ENCODE assay signal across 8 cellular contexts in genomic region chr11:126062679-126063509, GRCh38. TPM values are rescaled to one million over a fixed set of nuclear protein-coding genes. Genes with fewer than 3 reads are reported as not detected.
DNase-seq lines count a peak whose midpoint lies in the region; ATAC-seq and TF ChIP-seq lines count a peak whose summit lies in the region.

Gene CDON, minus strand, starts transcription at chr11:126062866. Its CDS starts 39,390 bp downstream, at chr11:126023476.

- H3K9me3 Mint-ChIP-seq in WTC11 = peaks cover 12% of the 10 kb centered on the region

- DNase-seq in AG04450 (ENCODE audit: low read depth, low spot score) = peak; percentile 61
- peak; percentile 94 for DNase-seq in NCI-H2227 treated with DMSO at 0.1 percent for 48 hours (lab: John Stamatoyannopoulos, UW)
- DNase-seq in WTC11 (ENCODE audit: low spot score) = peak; percentile 91
- peak; percentile 92 to 97 for DNase-seq in cardiac fibroblast (ENCODE audit: low read depth in 2 of 2)
- peak; percentile 81 for DNase-seq in inferior parietal cortex (ENCODE audit: extremely low spot score)
- DNase-seq in smooth muscle cell of the brain vasculature (ENCODE audit: low read depth, low spot score) = peak; percentile 49

- H3K27ac Mint-ChIP-seq in WTC11 = peak within 1 kb of the TSS; percentile 99

- H3K27me3 ChIP-seq in AG04450 (ENCODE audit: control insufficient read depth, insufficient read depth, low read length) = peaks cover 29% of the 10 kb centered on the region

- H3K4me1 Mint-ChIP-seq in WTC11 = peaks cover 29% of the 10 kb centered on the region

- no peaks in the 10 kb centered on the region; the same call in 1 of the 2 replicates for H3K9me3 ChIP-seq in AG04450 (ENCODE audit: control insufficient read depth, insufficient read depth, low read length)

- H3K27me3 Mint-ChIP-seq in WTC11 (ENCODE audit: low read depth) = no peaks in the 10 kb centered on the region

- POLR2A ChIA-PET in AG04450 (lab: Yijun Ruan, JAX) (no interaction called here), WTC11 (lab: Charles Lee) (interaction anchor here (0.6 to 2.0 kb wide), 2 partner anchors 10 to 26 kb away, joined by 3 to 5 read pairs; no protein-coding TSS in a partner anchor)

- no peaks in the 10 kb centered on the region for H3K36me3 Mint-ChIP-seq in WTC11

- TF ChIP-seq CTCF in AG04450 (IDR thresholded peaks at IDR 0.05; ENCODE audit: low read depth, low read length) (no peak), WTC11 (IDR thresholded peaks at IDR 0.05) (no peak), cardiac fibroblast (IDR thresholded peaks at IDR 0.05; ENCODE audit: low read depth, low read length) (no peak)

- peak within 1 kb of the TSS; percentile 76 for H3K4me3 ChIP-seq in AG04450 (ENCODE audit: low read depth, low read length)
- peak within 1 kb of the TSS; percentile 64 to 70 for H3K4me3 ChIP-seq in cardiac fibroblast (replicated peaks in 1 of 2; ENCODE audit: low read depth in 2 of 2, low read length in 2 of 2)

- CTCF ChIA-PET in AG04450 (lab: Charles Lee) = interaction anchor here (0.5 to 1.7 kb wide), 2 partner anchors 123 to 159 kb away, joined by 3 to 6 read pairs; partner anchors contain the start of gene PUS3
- CTCF ChIA-PET in WTC11 (lab: Charles Lee) = interaction anchor here (0.6 to 4.2 kb wide), 13 partner anchors 10 to 131 kb away, joined by 3 to 30 read pairs (median 5); no protein-coding TSS in a partner anchor

- ATAC-seq in GM19023 (IDR thresholded peaks at IDR 0.05; ENCODE audit: unreplicated experiment) (peak; percentile 98), HG03196 (IDR thresholded peaks at IDR 0.05; ENCODE audit: unreplicated experiment) (peak; percentile 98), WTC11 (peak; percentile 93)

- peak within 1 kb of the TSS; percentile 85 for H3K4me3 Mint-ChIP-seq in WTC11

- peak within 1 kb of the TSS; percentile 75 for H3K27ac ChIP-seq in AG04450 (ENCODE audit: low read depth, low read length)

TF ChIP-seq in WTC11, 78 proteins besides CTCF, POLR2A, EP300 and RAD21 (continues in another document):
- no peak for TF ChIP-seq FOXP4 (CRISPR knock-in tag; IDR thresholded peaks at IDR 0.05)
- TF ChIP-seq E2F5 (CRISPR knock-in tag; IDR thresholded peaks at IDR 0.05) = peak; percentile 49; the same call in 1 of the 2 replicates
- TF ChIP-seq NR2C2 (CRISPR knock-in tag; IDR thresholded peaks at IDR 0.05) = no peak
- 0 out of 2 replicates have a peak, but pooled peaks have one; percentile 67 for TF ChIP-seq TP53 (CRISPR knock-in tag; IDR thresholded peaks at IDR 0.05)
- no peak for TF ChIP-seq MXD4 (CRISPR knock-in tag; IDR thresholded peaks at IDR 0.05; ENCODE audit: borderline replicate concordance)
- no peak for TF ChIP-seq ZNF281 (CRISPR knock-in tag; IDR thresholded peaks at IDR 0.05)
- no peak for TF ChIP-seq PRRX2 (CRISPR knock-in tag; IDR thresholded peaks at IDR 0.05)
- TF ChIP-seq CBFB (CRISPR knock-in tag; IDR thresholded peaks at IDR 0.05; ENCODE audit: low read depth) = peak; percentile 2; the same call in 1 of the 2 replicates
- TF ChIP-seq TCF7 (CRISPR knock-in tag; IDR thresholded peaks at IDR 0.05; ENCODE audit: low read depth) = no peak
- peak; percentile 64; the same call in 1 of the 2 replicates for TF ChIP-seq ETV6 (CRISPR knock-in tag; IDR thresholded peaks at IDR 0.05)
- peak; percentile 65; the same call in 1 of the 2 replicates for TF ChIP-seq SP1 (CRISPR knock-in tag; conservative IDR thresholded peaks at IDR 0.05)
- no peak for TF ChIP-seq PREB (CRISPR knock-in tag; IDR thresholded peaks at IDR 0.05; ENCODE audit: borderline replicate concordance)
- TF ChIP-seq ZNF121 (CRISPR knock-in tag; IDR thresholded peaks at IDR 0.05) = no peak
- TF ChIP-seq HMGXB4 (CRISPR knock-in tag; IDR thresholded peaks at IDR 0.05) = peak; percentile 74; the same call in 1 of the 2 replicates
- TF ChIP-seq ZSCAN18 (CRISPR knock-in tag; IDR thresholded peaks at IDR 0.05) = no peak
- no peak for TF ChIP-seq ZNF232 (CRISPR knock-in tag; IDR thresholded peaks at IDR 0.05)
- TF ChIP-seq NR3C1 (CRISPR knock-in tag; conservative IDR thresholded peaks at IDR 0.05; ENCODE audit: low read depth) = no peak
- TF ChIP-seq HMGA2 (CRISPR knock-in tag; IDR thresholded peaks at IDR 0.05) = no peak
- TF ChIP-seq SMAD4 (CRISPR knock-in tag; IDR thresholded peaks at IDR 0.05) = no peak

RNA-seq across cellular contexts. Expression of gene CDON, which starts in this region (rescaled TPM):
- polyA plus RNA-seq in AG04450 (2011; rRNA removed) = 2.6 and 4.0 TPM in 2 replicates
- polyA minus RNA-seq in AG04450 (2011; rRNA and poly(A)+ RNA removed) = 3.8 and 5.1 TPM in 2 replicates
- 33.0 to 34.1 TPM (median 33.3 TPM) in 3 replicates for total RNA-seq in WTC11 (2021)

Comparison
In these comparisons a context has a peak if more than half of its experiments do, and no peak if none do; other contexts are left out.
1. Peak in every context shown above with its lines: DNase-seq, ATAC-seq, H3K4me3 ChIP-seq and H3K27ac ChIP-seq.